Comparison of ENCODE assay signal across 8 cellular contexts in the genomic region with DNA sequence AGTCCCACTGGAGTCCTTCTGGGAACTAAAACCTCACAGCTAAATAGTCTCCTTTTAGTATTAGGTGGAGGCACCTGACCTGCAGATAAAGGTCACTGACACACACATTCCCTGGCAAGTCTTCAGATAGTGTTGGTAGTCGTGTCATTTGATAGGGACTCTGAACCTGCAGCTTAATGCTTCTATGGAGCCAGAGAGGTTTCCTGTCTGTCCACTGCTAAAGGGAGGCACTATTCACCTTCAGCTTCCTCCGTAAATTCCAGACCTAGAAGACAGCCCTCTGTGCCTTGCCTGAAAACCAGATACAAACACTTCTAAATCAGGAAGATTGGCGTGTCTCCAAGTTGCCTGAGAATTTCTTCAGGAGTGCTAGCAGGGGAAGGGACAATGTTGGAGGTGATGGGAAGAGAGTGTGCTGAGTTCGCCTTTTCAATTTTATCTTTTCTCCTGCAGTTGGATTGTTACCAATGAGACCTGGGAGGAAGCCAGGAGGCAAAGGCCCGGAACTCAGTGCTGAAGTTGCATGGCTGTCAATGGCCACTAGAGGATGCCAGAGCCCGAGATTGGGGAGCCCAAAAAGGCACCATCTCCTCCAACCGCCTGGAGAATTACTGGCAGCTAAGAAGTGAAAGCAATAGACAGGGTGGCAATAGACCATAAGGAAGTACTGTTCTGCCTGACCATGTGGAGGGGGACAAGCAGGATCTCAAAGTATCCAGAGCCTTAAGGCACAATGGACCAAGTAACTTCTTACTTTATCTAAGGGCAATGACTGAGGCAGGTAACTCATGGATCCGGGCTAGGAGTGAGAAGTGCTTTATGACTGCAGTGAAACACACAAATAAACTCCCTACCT.
A peak's percentile ranks its signal among the peaks of the same experiment; 100 is the strongest.
DNase-seq lines count a peak whose midpoint lies in the region; TF ChIP-seq lines count a peak whose summit lies in the region.

No MANE protein-coding gene starts in this region.

- intact Hi-C loops in cardiac septum (cut with DNase I), result no loop called here

- peaks cover 5% of the 10 kb centered on the region for H3K27me3 Mint-ChIP-seq in activated naive CD8-positive, alpha-beta T cell

- peak overlapping the region; percentile 2 for H3K27ac Mint-ChIP-seq in activated naive CD8-positive, alpha-beta T cell

- H3K9me3 Mint-ChIP-seq in activated naive CD8-positive, alpha-beta T cell (ENCODE audit: low read depth), result no peaks in the 10 kb centered on the region

- H3K4me3 ChIP-seq in GM12865 (ENCODE audit: low read depth, low read length) (no peak overlapping the region), HFF-Myc (replicated peaks; ENCODE audit: low read depth, low read length) (no peak overlapping the region), NB4 (ENCODE audit: low read depth, low read length) (no peak overlapping the region)

- H3K4me3 Mint-ChIP-seq in activated naive CD8-positive, alpha-beta T cell, result no peak overlapping the region

- peak; percentile 85 for DNase-seq in GM12865 (ENCODE audit: low read depth)
- DNase-seq in HFF-Myc (ENCODE audit: extremely low read depth, low read depth), result peak; percentile 50
- peak; percentile 82 for DNase-seq in NB4 (ENCODE audit: low read depth)
- peak; percentile 31 for DNase-seq in SKM-1 (lab: John Stamatoyannopoulos, UW; ENCODE audit: unreplicated experiment)
- DNase-seq in cardiac septum (ENCODE audit: low spot score), result peak; percentile 79
- DNase-seq in renal cortical epithelial cell (ENCODE audit: low read depth), result peak; percentile 67
- DNase-seq in mesenteric fat pad (ENCODE audit: low spot score), result no peak

- peaks cover 4% of the 10 kb centered on the region for H3K4me1 Mint-ChIP-seq in activated naive CD8-positive, alpha-beta T cell (ENCODE audit: low read depth)

- no peaks in the 10 kb centered on the region for H3K36me3 Mint-ChIP-seq in activated naive CD8-positive, alpha-beta T cell

- no peak for TF ChIP-seq POLR2A in NB4 (IDR thresholded peaks at IDR 0.05; ENCODE audit: extremely low read depth, insufficient read length)

- peak; percentile 99 for TF ChIP-seq CTCF in GM12865 (IDR thresholded peaks at IDR 0.05; ENCODE audit: insufficient read depth, low read depth, low read length, missing control alignments)
- peak; percentile 100 for TF ChIP-seq CTCF in HFF-Myc (IDR thresholded peaks at IDR 0.05; ENCODE audit: low read depth, low read length, missing control alignments)
- peak; percentile 99 for TF ChIP-seq CTCF in NB4 (IDR thresholded peaks at IDR 0.05; ENCODE audit: low read depth, low read length)
